ENCODE assay signal across 28 cellular contexts in the genomic region with DNA sequence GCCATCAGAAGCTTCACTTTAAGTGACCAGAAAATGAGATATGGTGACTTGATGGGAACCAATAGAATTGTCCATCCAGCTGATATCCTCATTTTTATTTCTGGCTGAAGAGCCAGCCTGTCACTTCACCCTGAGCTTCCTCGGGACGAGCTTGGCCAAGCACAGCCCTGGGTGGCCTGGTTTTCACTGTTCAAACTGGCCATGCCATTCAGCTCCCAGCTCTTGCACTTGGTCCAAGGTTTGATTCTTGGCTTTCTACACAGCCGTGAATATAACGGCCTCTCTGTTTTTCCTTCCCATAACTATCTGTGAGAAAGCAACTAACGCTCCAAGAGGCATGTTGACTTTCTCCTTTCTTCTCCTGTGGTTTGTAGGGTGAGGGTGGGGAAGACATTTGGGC.
"Had no signal": no experiment of that assay in that cellular context is flagged by ENCODE, and none has a peak within 500 bp of the region (broad histone marks: within the 10 kb centered on the region; RNA-seq: fewer than 3 reads in every experiment).

No MANE protein-coding gene starts in this region.

- ATAC-seq: activated naive CD4-positive, alpha-beta T cell treated with anti-CD3 and anti-CD28 coated beads, Interleukin-2, amount 50 U/mL, for 72 hours; activated naive CD8-positive, alpha-beta T cell treated with anti-CD3 and anti-CD28 coated beads, Interleukin-2, amount 50 U/mL, for 24 hours; activated T-cell treated with anti-CD3 and anti-CD28 coated beads, Interleukin-2, amount 50 U/mL, for 4 hours; Panc1; Right ventricle myocardium inferior; T-cell had no signal

- DNase-seq: activated CD4-positive, alpha-beta memory T cell treated with anti-CD3 and anti-CD28 coated beads for 36 hours; activated CD4-positive, alpha-beta T cell treated with anti-CD3 and anti-CD28 coated beads, Interleukin-2, amount 10 ng/mL, durations not matched to agents 7 days and 5 days; activated CD4-positive, CD25-positive, alpha-beta regulatory T cell; activated CD8-positive, alpha-beta memory T cell treated with anti-CD3 and anti-CD28 coated beads for 24 hours; activated effector memory CD4-positive, alpha-beta T cell treated with anti-CD3 and anti-CD28 coated beads, Interleukin-2, amount 50 U/mL, for 16 hours; activated naive CD4-positive, alpha-beta T cell treated with Interleukin-2 at 50 U/mL for 16 hours; activated naive CD8-positive, alpha-beta T cell treated with anti-CD3 and anti-CD28 coated beads, Interleukin-2, amount 50 U/mL, for 24 hours; activated T-cell treated with anti-CD3 and anti-CD28 coated beads, Interleukin-2, amount 50 U/mL, for 4 hours; amniotic stem cell; MG63; MV-4-11; NCI-H1092 treated with DMSO at 0.1 percent for 48 hours; NCI-H1417 treated with DMSO at 0.1 percent for 48 hours; NCI-H1694; NCI-H2029; NCI-H2107; NCI-H345; NCI-H510A; NCI-H526 treated with DMSO at 0.1 percent for 48 hours; NCI-H82; RPMI8226; T-cell; T-helper 2 cell; T1000 had no signal

- H3K27ac ChIP-seq: SK-N-MC had no signal
